25 cellular contexts compared by ENCODE assay signal in genomic region chr14:31894351-31894750, GRCh38.
A peak's percentile ranks its signal among the peaks of the same experiment; 100 is the strongest.
DNase-seq lines count a peak whose midpoint lies in the region; ATAC-seq and TF ChIP-seq lines count a peak whose summit lies in the region.
"Had no signal": no experiment of that assay in that cellular context is flagged by ENCODE, and none has a peak within 500 bp of the region (broad histone marks: within the 10 kb centered on the region; RNA-seq: fewer than 3 reads in every experiment).

No MANE protein-coding gene starts in this region.

- H3K9me3 ChIP-seq in endodermal cell (ENCODE audit: control insufficient read depth, low read length), result no peaks in the 10 kb centered on the region
- H3K9me3 ChIP-seq in neuron (ENCODE audit: low read length), result no peaks in the 10 kb centered on the region
- H3K9me3 ChIP-seq: heart left ventricle, neutrophil, psoas muscle, testis, uterus had no signal

- H3K27ac Mint-ChIP-seq in GM23338 (no peak overlapping the region), endodermal cell (no peak overlapping the region)
- no peak overlapping the region for H3K27ac Mint-ChIP-seq in activated CD8-positive, alpha-beta T cell treated with anti-CD3 and anti-CD28 coated beads for 36 hours
- H3K27ac Mint-ChIP-seq: activated B cell treated with CpG ODN at 0.5 μM for 24 hours; activated CD4-positive, alpha-beta memory T cell treated with anti-CD3 and anti-CD28 coated beads, Interleukin-2, amount 10 ng/mL, durations not matched to agents 7 days and 5 days; stimulated activated naive B cell treated with anti-CD40 and anti-IgM and Interleukin-4, amounts not matched to agents 10 μg/mL and 1 μg/mL and 100 μg/mL, for 72 hours had no signal

- H2AFZ ChIP-seq in GM23338, result peak overlapping the region; percentile 85
- H2AFZ ChIP-seq in neuron (ENCODE audit: low read depth, low read length), result peak overlapping the region; percentile 2

- intact Hi-C loops in activated CD8-positive, alpha-beta T cell treated with anti-CD3 and anti-CD28 coated beads for 36 hours (cut with micrococcal nuclease), result no loop called here

- TF ChIP-seq CTCF in GM23338 (conservative IDR thresholded peaks at IDR 0.05; ENCODE audit: low read depth in 2 of 2) (no peak), endodermal cell (conservative IDR thresholded peaks at IDR 0.05) (no peak)
- TF ChIP-seq CTCF in activated CD8-positive, alpha-beta T cell treated with anti-CD3 and anti-CD28 coated beads for 36 hours (IDR thresholded peaks at IDR 0.05), result no peak

- H3K4me1 ChIP-seq in GM23338 (ENCODE audit: insufficient read depth), result peaks cover 3% of the 10 kb centered on the region; the same call in 1 of the 2 replicates
- peaks cover 13% of the 10 kb centered on the region for H3K4me1 ChIP-seq in endodermal cell (ENCODE audit: control insufficient read depth, insufficient read depth, low read length)
- peaks cover 47% of the 10 kb centered on the region for H3K4me1 ChIP-seq in neuron (ENCODE audit: insufficient read depth, low read length)
- H3K4me1 ChIP-seq: psoas muscle, testis, uterus had no signal

- H3K27me3 Mint-ChIP-seq in GM23338 (ENCODE audit: insufficient read depth, low read depth, poor library complexity) (no peaks in the 10 kb centered on the region), endodermal cell (ENCODE audit: insufficient read depth) (no peaks in the 10 kb centered on the region)
- H3K27me3 Mint-ChIP-seq in activated CD8-positive, alpha-beta T cell treated with anti-CD3 and anti-CD28 coated beads for 36 hours, result peaks cover 6% of the 10 kb centered on the region
- H3K27me3 Mint-ChIP-seq: activated B cell treated with CpG ODN at 0.5 μM for 24 hours; activated CD4-positive, alpha-beta memory T cell treated with anti-CD3 and anti-CD28 coated beads, Interleukin-2, amount 10 ng/mL, durations not matched to agents 7 days and 5 days; stimulated activated naive B cell treated with anti-CD40 and anti-IgM and Interleukin-4, amounts not matched to agents 10 μg/mL and 1 μg/mL and 100 μg/mL, for 72 hours had no signal

- H3K27me3 ChIP-seq in GM23338 (ENCODE audit: insufficient read depth) (no peaks in the 10 kb centered on the region), endodermal cell (ENCODE audit: control insufficient read depth, insufficient read depth, low read length, poor library complexity, severe bottlenecking) (no peaks in the 10 kb centered on the region), neuron (ENCODE audit: insufficient read depth, low read length) (no peaks in the 10 kb centered on the region)
- H3K27me3 ChIP-seq: heart left ventricle, neutrophil, testis, uterus had no signal

- H3K27ac ChIP-seq in GM23338 (ENCODE audit: low read depth) (no peak overlapping the region), endodermal cell (ENCODE audit: low read depth, low read length) (peak overlapping the region; percentile 80), substantia nigra (ENCODE audit: low read depth, low read length, poor library complexity, severe bottlenecking) (no peak overlapping the region)
- H3K27ac ChIP-seq: neutrophil, psoas muscle, SK-N-MC, testis, uterus had no signal

- DNase-seq in GM23338 (ENCODE audit: low spot score), result no peak
- DNase-seq in OCI-M1 (lab: John Stamatoyannopoulos, UW), result peak; percentile 67
- DNase-seq in endodermal cell, result no peak
- no peak for DNase-seq in activated CD8-positive, alpha-beta T cell treated with anti-CD3 and anti-CD28 coated beads for 36 hours
- no peak for DNase-seq in stimulated activated CD4-positive, alpha-beta T cell treated with anti-CD3 and anti-CD28 coated beads, Interleukin-2, amount 100 ng/mL, for 48 hours
- no peak for DNase-seq in substantia nigra (lab: John Stamatoyannopoulos, UW)
- DNase-seq: activated B cell treated with CpG ODN at 0.5 μM for 24 hours; activated CD4-positive, alpha-beta memory T cell treated with anti-CD3 and anti-CD28 coated beads, Interleukin-2, amount 10 ng/mL, durations not matched to agents 7 days and 5 days; activated gamma-delta T cell; activated T-cell treated with anti-CD3 and anti-CD28 coated beads for 4 hours; cortex of kidney; GDM1; heart left ventricle; Kasumi-1; NCI-H1048; NCI-H2029; psoas muscle; stimulated activated CD4-positive, alpha-beta T cell treated with anti-CD3 and anti-CD28 coated beads, Interleukin-2, amount 100 ng/mL, for 24 hours; stimulated activated naive B cell treated with anti-CD40 and anti-IgM and Interleukin-4, amounts not matched to agents 10 μg/mL and 1 μg/mL and 100 μg/mL, for 72 hours; testis; uterus had no signal

- POLR2A ChIA-PET in activated CD8-positive, alpha-beta T cell treated with anti-CD3 and anti-CD28 coated beads for 36 hours (lab: Charles Lee), result no interaction called here

- H3K4me1 Mint-ChIP-seq in GM23338 (peaks cover 28% of the 10 kb centered on the region), endodermal cell (peaks cover 38% of the 10 kb centered on the region)
- no peaks in the 10 kb centered on the region for H3K4me1 Mint-ChIP-seq in activated CD8-positive, alpha-beta T cell treated with anti-CD3 and anti-CD28 coated beads for 36 hours (ENCODE audit: low read depth)
- H3K4me1 Mint-ChIP-seq: activated CD4-positive, alpha-beta memory T cell treated with anti-CD3 and anti-CD28 coated beads, Interleukin-2, amount 10 ng/mL, durations not matched to agents 7 days and 5 days had no signal

- H4K20me1 ChIP-seq in GM23338 (replicated peaks; ENCODE audit: insufficient read depth), result no peaks in the 10 kb centered on the region

- H3K36me3 ChIP-seq in GM23338 (ENCODE audit: insufficient read depth) (no peaks in the 10 kb centered on the region), endodermal cell (ENCODE audit: control insufficient read depth, insufficient read depth, low read length) (no peaks in the 10 kb centered on the region), neuron (ENCODE audit: insufficient read depth, low read length) (no peaks in the 10 kb centered on the region)
- H3K36me3 ChIP-seq: heart left ventricle, neutrophil, uterus had no signal

- H3K9me3 Mint-ChIP-seq in GM23338 (no peaks in the 10 kb centered on the region), endodermal cell (no peaks in the 10 kb centered on the region)
- H3K9me3 Mint-ChIP-seq in activated CD8-positive, alpha-beta T cell treated with anti-CD3 and anti-CD28 coated beads for 36 hours, result no peaks in the 10 kb centered on the region
- H3K9me3 Mint-ChIP-seq: activated B cell treated with CpG ODN at 0.5 μM for 24 hours; activated CD4-positive, alpha-beta memory T cell treated with anti-CD3 and anti-CD28 coated beads, Interleukin-2, amount 10 ng/mL, durations not matched to agents 7 days and 5 days had no signal

- no peak overlapping the region for H3K4me2 ChIP-seq in GM23338

- no peaks in the 10 kb centered on the region for H3K9me2 ChIP-seq in GM23338 (ENCODE audit: insufficient read depth)

- no peak overlapping the region for H3K4me3 Mint-ChIP-seq in GM23338
- no peak overlapping the region for H3K4me3 Mint-ChIP-seq in endodermal cell
- no peak overlapping the region for H3K4me3 Mint-ChIP-seq in activated CD8-positive, alpha-beta T cell treated with anti-CD3 and anti-CD28 coated beads for 36 hours
- H3K4me3 Mint-ChIP-seq: activated B cell treated with CpG ODN at 0.5 μM for 24 hours; activated CD4-positive, alpha-beta memory T cell treated with anti-CD3 and anti-CD28 coated beads, Interleukin-2, amount 10 ng/mL, durations not matched to agents 7 days and 5 days; stimulated activated naive B cell treated with anti-CD40 and anti-IgM and Interleukin-4, amounts not matched to agents 10 μg/mL and 1 μg/mL and 100 μg/mL, for 72 hours had no signal

- H3F3A ChIP-seq in GM23338 (replicated peaks; ENCODE audit: low read depth), result no peaks in the 10 kb centered on the region

- no peaks in the 10 kb centered on the region for H3K79me2 ChIP-seq in GM23338 (replicated peaks; ENCODE audit: insufficient read depth)

- no peaks in the 10 kb centered on the region for H3K36me3 Mint-ChIP-seq in GM23338 (ENCODE audit: low read depth)
- H3K36me3 Mint-ChIP-seq in endodermal cell (ENCODE audit: low read depth), result no peaks in the 10 kb centered on the region
- H3K36me3 Mint-ChIP-seq in activated CD8-positive, alpha-beta T cell treated with anti-CD3 and anti-CD28 coated beads for 36 hours (ENCODE audit: low read depth), result no peaks in the 10 kb centered on the region

- 20 to 89% methylated on average over 1 to 3 of the region's 3 CpGs for WGBS in endodermal cell (ENCODE audit: insufficient coverage in 1 of 2, insufficient read length in 1 of 2), 2 experiments

- H3K9ac ChIP-seq in endodermal cell (ENCODE audit: extremely low read depth, low read length, poor library complexity, severe bottlenecking), result no peak overlapping the region

- CTCF ChIA-PET in activated CD8-positive, alpha-beta T cell treated with anti-CD3 and anti-CD28 coated beads for 36 hours (lab: Charles Lee), result no interaction called here

- no peak overlapping the region for H3K4me3 ChIP-seq in GM23338
- H3K4me3 ChIP-seq in endodermal cell (ENCODE audit: low read length), result no peak overlapping the region
- H3K4me3 ChIP-seq in neuron (ENCODE audit: low read length), result no peak overlapping the region
- H3K4me3 ChIP-seq: heart left ventricle, psoas muscle, SK-N-MC, testis, uterus had no signal

- no peak for ATAC-seq in GM23338
- no peak for ATAC-seq in activated CD8-positive, alpha-beta T cell treated with anti-CD3 and anti-CD28 coated beads for 36 hours
- ATAC-seq: left lobe of liver; psoas muscle; stimulated activated naive B cell treated with anti-CD40 and anti-IgM and Interleukin-4, amounts not matched to agents 10 μg/mL and 1 μg/mL and 100 μg/mL, for 72 hours had no signal

TF ChIP-seq in GM23338, 12 proteins besides CTCF, POLR2A, EP300 and RAD21 (continues in another document):
- TF ChIP-seq NANOG (IDR thresholded peaks at IDR 0.05; ENCODE audit: borderline replicate concordance), result no peak
